Comparison of ENCODE assay signal across 8 cellular contexts in the genomic region with DNA sequence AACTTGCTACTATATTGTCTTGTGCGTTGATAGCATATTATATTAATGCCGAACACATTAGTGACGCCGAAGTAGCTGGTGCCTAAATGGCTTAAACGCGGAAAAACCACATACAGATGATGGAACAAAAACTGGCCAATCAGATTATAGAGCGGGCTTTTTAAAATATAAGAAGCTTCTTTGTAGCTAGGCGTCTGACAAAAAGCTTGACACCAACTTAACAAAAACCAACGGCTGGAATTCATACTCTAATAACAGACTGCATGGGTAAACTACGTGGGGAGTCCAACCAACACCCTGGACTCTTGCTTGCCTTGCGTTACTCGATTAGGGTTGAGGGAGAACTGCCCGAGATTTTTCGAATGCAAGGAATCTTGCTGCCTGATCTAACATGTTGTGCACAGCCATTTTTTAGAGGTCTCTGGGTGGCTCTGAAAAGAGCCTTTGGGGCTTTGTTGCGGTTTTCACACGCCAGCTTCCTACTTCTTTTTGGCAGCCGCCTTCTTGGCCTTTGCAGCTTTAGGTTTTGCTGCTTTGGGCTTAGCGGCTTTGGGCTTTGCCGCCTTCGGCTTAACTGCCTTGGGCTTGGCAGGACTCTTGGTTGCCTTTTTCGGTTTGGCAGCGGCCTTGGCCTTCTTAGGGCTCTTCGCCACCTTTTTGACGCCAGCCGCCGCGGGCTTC. TPM values are rescaled to one million over a fixed set of nuclear protein-coding genes. Genes with fewer than 3 reads are reported as not detected.
A peak's percentile ranks its signal among the peaks of the same experiment; 100 is the strongest.
DNase-seq lines count a peak whose midpoint lies in the region; ATAC-seq and TF ChIP-seq lines count a peak whose summit lies in the region.

No MANE protein-coding gene starts in this region.

- H3K9me2 ChIP-seq in PC-3 (replicated peaks; ENCODE audit: low read length) = no peaks in the 10 kb centered on the region

- no peaks in the 10 kb centered on the region for H3K27me3 Mint-ChIP-seq in activated naive CD8-positive, alpha-beta T cell treated with anti-CD3 and anti-CD28 coated beads, Interleukin-2, amount 50 U/mL, for 24 hours

- BruUV-seq in PC-3 (replicated peaks; lab: Mats Ljungman, UMichigan) = no TSS peak

- TF ChIP-seq POLR2A in GM10847 (IDR thresholded peaks at IDR 0.05; ENCODE audit: extremely low read depth, insufficient read length) = peak; percentile 82
- TF ChIP-seq POLR2A in gastrocnemius medialis (IDR thresholded peaks at IDR 0.05) = no peak

- peak overlapping the region; percentile 87 for H3K4me3 Mint-ChIP-seq in activated naive CD8-positive, alpha-beta T cell treated with anti-CD3 and anti-CD28 coated beads, Interleukin-2, amount 50 U/mL, for 24 hours

- H3K4me3 ChIP-seq in PC-3 (ENCODE audit: low read length) = peak overlapping the region; percentile 74
- peak overlapping the region; percentile 81 for H3K4me3 ChIP-seq in right cardiac atrium (ENCODE audit: low read length)
- peak overlapping the region; percentile 60 to 66 (median 64) for H3K4me3 ChIP-seq in gastrocnemius medialis

- ATAC-seq in HG03439 (IDR thresholded peaks at IDR 0.05; ENCODE audit: unreplicated experiment) (peak; percentile 16), PC-3 (no peak), right cardiac atrium (no peak), gastrocnemius medialis (peak in 1 of 2 donors; percentile 31)
- ATAC-seq in activated naive CD8-positive, alpha-beta T cell treated with anti-CD3 and anti-CD28 coated beads, Interleukin-2, amount 50 U/mL, for 24 hours = peak; percentile 29

- H4K20me1 ChIP-seq in PC-3 (ENCODE audit: low read length) = no peaks in the 10 kb centered on the region

- H3K79me2 ChIP-seq in PC-3 (ENCODE audit: low read length) = no peaks in the 10 kb centered on the region

- intact Hi-C loops in PC-3 (cut with micrococcal nuclease) = no loop called here
- intact Hi-C loops in right cardiac atrium (cut with DNase I) = no loop called here
- intact Hi-C loops in gastrocnemius medialis (cut with DNase I; ENCODE audit: low total_unique reads) = no loop called here

- H3K36me3 ChIP-seq in PC-3 (ENCODE audit: low read depth, low read length) (no peaks in the 10 kb centered on the region), gastrocnemius medialis (no peaks in the 10 kb centered on the region)

- peaks cover 64% of the 10 kb centered on the region for H3K4me1 Mint-ChIP-seq in activated naive CD8-positive, alpha-beta T cell treated with anti-CD3 and anti-CD28 coated beads, Interleukin-2, amount 50 U/mL, for 24 hours

- H3K27me3 ChIP-seq in PC-3 (ENCODE audit: low read length) (no peaks in the 10 kb centered on the region), right cardiac atrium (ENCODE audit: control insufficient read depth, insufficient read depth) (no peaks in the 10 kb centered on the region), gastrocnemius medialis (peaks cover 64 to 84% (median 76%) of the 10 kb centered on the region in 3 donors)

- H3F3A ChIP-seq in PC-3 (ENCODE audit: low read length, unreplicated experiment) = no peaks in the 10 kb centered on the region

- TF ChIP-seq CTCF in PC-3 (conservative IDR thresholded peaks at IDR 0.05; ENCODE audit: low read depth, low read length) (no peak), gastrocnemius medialis (IDR thresholded peaks at IDR 0.05 in 4 of 5, conservative IDR thresholded peaks at IDR 0.05 in 1 of 5) (no peak)

- DNase-seq in PC-3 (no peak), right cardiac atrium (no peak), gastrocnemius medialis (no peak), NCI-H2196 (lab: John Stamatoyannopoulos, UW; ENCODE audit: unreplicated experiment) (no peak), nucleus accumbens (lab: John Stamatoyannopoulos, UW) (no peak)
- DNase-seq in activated naive CD8-positive, alpha-beta T cell treated with anti-CD3 and anti-CD28 coated beads, Interleukin-2, amount 50 U/mL, for 24 hours = peak; percentile 73

- peak overlapping the region; percentile 97 for H3K4me2 ChIP-seq in PC-3 (ENCODE audit: low read length)

- H3K9me3 ChIP-seq in PC-3 (ENCODE audit: low read length) (no peaks in the 10 kb centered on the region), right cardiac atrium (ENCODE audit: control insufficient read depth, low read length) (no peaks in the 10 kb centered on the region), gastrocnemius medialis (no peaks in the 10 kb centered on the region)

- WGBS in right cardiac atrium = 2% methylated on average over 27 of the region's 27 CpGs

- POLR2A ChIA-PET in PC-3 (lab: Charles Lee; ENCODE audit: unreplicated experiment) = interaction anchor here (0.6 to 2.4 kb wide), 5 partner anchors 15 to 614 kb away, joined by 3 to 36 read pairs (median 5); a partner anchor contains a TSS

- peak overlapping the region; percentile 89; the same call in 1 of the 2 replicates for H2AFZ ChIP-seq in PC-3 (ENCODE audit: low read length)

- H3K9me3 Mint-ChIP-seq in activated naive CD8-positive, alpha-beta T cell treated with anti-CD3 and anti-CD28 coated beads, Interleukin-2, amount 50 U/mL, for 24 hours = no peaks in the 10 kb centered on the region

- H3K4me1 ChIP-seq in PC-3 (ENCODE audit: insufficient read depth, low read length) (peaks cover 21% of the 10 kb centered on the region), right cardiac atrium (ENCODE audit: control insufficient read depth, insufficient read depth, low read length) (peaks cover 8% of the 10 kb centered on the region), gastrocnemius medialis (peaks cover 25 to 31% of the 10 kb centered on the region in 2 donors)

- H3K27ac ChIP-seq in PC-3 (ENCODE audit: low read length) (no peak overlapping the region), right cardiac atrium (ENCODE audit: low read length) (no peak overlapping the region), gastrocnemius medialis (no peak overlapping the region)

- H3K36me3 Mint-ChIP-seq in activated naive CD8-positive, alpha-beta T cell treated with anti-CD3 and anti-CD28 coated beads, Interleukin-2, amount 50 U/mL, for 24 hours (ENCODE audit: low read depth) = no peaks in the 10 kb centered on the region

- H3K9ac ChIP-seq in PC-3 (ENCODE audit: low read length) = peak overlapping the region; percentile 71; the same call in 1 of the 2 replicates

- CTCF ChIA-PET in PC-3 (lab: Charles Lee) = no interaction called here

- H3K27ac Mint-ChIP-seq in activated naive CD8-positive, alpha-beta T cell treated with anti-CD3 and anti-CD28 coated beads, Interleukin-2, amount 50 U/mL, for 24 hours = peak overlapping the region; percentile 98

- in situ Hi-C loops in gastrocnemius medialis (cut with MboI; ENCODE audit: low sequenced_read_pairs in 4 of 4) = no loop called here

RNA-seq across cellular contexts. Expression of gene OR2B2, which starts 45.7 kb away (rescaled TPM):
- total RNA-seq in PC-3 (2014; rRNA removed) (not detected in 2 replicates), right cardiac atrium (not detected), gastrocnemius medialis (not detected)
- not detected for polyA plus RNA-seq in right cardiac atrium

Comparison
In these comparisons a context has a peak if more than half of its experiments do, and no peak if none do; other contexts are left out.
1. ATAC-seq: peak in HG03439 (single experiment) and activated naive CD8-positive, alpha-beta T cell treated with anti-CD3 and anti-CD28 coated beads, Interleukin-2, amount 50 U/mL, for 24 hours (single experiment); none in PC-3 (single experiment) and right cardiac atrium (0 of 2).
2. Peak in every context shown above with its lines, with median percentiles within 50 percentile points of each other: H3K4me3 ChIP-seq.